ENCODE assay signal across 8 cellular contexts in the genomic region with DNA sequence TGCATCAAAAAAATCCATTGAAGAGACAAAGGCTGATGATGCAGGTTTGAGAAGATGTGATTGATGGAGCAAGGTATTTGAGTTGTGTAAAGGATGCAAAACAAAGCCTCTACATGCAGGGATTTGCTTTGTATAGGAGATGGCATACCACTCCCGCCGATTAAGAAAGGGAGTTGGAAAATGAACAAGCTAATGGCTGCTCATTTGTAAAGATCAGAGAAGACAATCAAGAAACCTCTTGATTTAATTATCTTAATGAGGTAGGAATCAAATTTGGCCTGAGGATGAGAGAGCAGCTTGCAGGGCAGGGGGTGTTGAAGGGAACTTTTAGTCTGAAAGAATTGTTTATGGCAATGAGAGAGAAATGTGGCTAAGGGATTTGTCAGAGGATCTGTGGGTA.
"Had no signal": no experiment of that assay in that cellular context is flagged by ENCODE, and none has a peak within 500 bp of the region (broad histone marks: within the 10 kb centered on the region; RNA-seq: fewer than 3 reads in every experiment).

No MANE protein-coding gene starts in this region.

- H3K27me3 Mint-ChIP-seq: IgD-negative memory B cell had no signal

- H3K9ac ChIP-seq: GM23248 had no signal

- H3K36me3 ChIP-seq: HAP-1 had no signal

- H3K9me3 ChIP-seq: HAP-1 had no signal

- H3K27ac ChIP-seq: GM23248, HL-60 had no signal

- H3K4me3 Mint-ChIP-seq: HFFc6 had no signal

- DNase-seq: GM23248, HFFc6, KBM-7 had no signal

- H3K27ac Mint-ChIP-seq: HFFc6, IgD-negative memory B cell had no signal

- H2AFZ ChIP-seq: GM23248 had no signal

- H3K4me1 Mint-ChIP-seq: IgD-negative memory B cell had no signal

- ATAC-seq: HCT116, HepG2 had no signal

- H3K4me3 ChIP-seq: GM23248, HAP-1 had no signal
